ENCODE assay signal across 24 cellular contexts in genomic region chr1:85616736-85617135, GRCh38. TPM values are rescaled to one million over a fixed set of nuclear protein-coding genes. Genes with fewer than 3 reads are reported as not detected.
"Had no signal": no experiment of that assay in that cellular context is flagged by ENCODE, and none has a peak within 500 bp of the region (broad histone marks: within the 10 kb centered on the region; RNA-seq: fewer than 3 reads in every experiment).

No MANE protein-coding gene starts in this region.

- H3K27ac ChIP-seq: colonic mucosa, esophagus squamous epithelium, lower lobe of right lung, neural progenitor cell, ovary, thoracic aorta, tibial nerve, upper lobe of right lung, uterus had no signal

- H3K4me2 ChIP-seq: neural progenitor cell had no signal

- H2AFZ ChIP-seq: neural progenitor cell had no signal

- H3K9ac ChIP-seq: neural progenitor cell had no signal

- DNase-seq: cerebellar nuclear complex; colonic mucosa; effector CD8-positive, alpha-beta T cell; endodermal cell; esophagus squamous epithelium; left ventricle myocardium superior; lower lobe of right lung; mucosa of descending colon; naive thymus-derived CD4-positive, alpha-beta T cell; ovary; posterior cingulate gyrus; right lobe of liver; small intestine; stimulated activated CD4-positive, alpha-beta T cell treated with anti-CD3 and anti-CD28 coated beads, Interleukin-15, amount 100 ng/mL, for 24 hours; stimulated activated CD4-positive, alpha-beta T cell treated with anti-CD3 and anti-CD28 coated beads, Interleukin-2, amount 100 ng/mL, for 48 hours; stimulated activated naive B cell treated with anti-CD40 and anti-IgM and Interleukin-4, amounts not matched to agents 10 μg/mL and 1 μg/mL and 100 μg/mL, for 72 hours; upper lobe of right lung; uterus had no signal

- H3K4me1 ChIP-seq: colonic mucosa, neural progenitor cell, uterus had no signal

- H3K4me1 Mint-ChIP-seq: naive thymus-derived CD4-positive, alpha-beta T cell had no signal

- ATAC-seq: left ventricle myocardium superior; lower lobe of right lung; mucosa of descending colon; naive thymus-derived CD4-positive, alpha-beta T cell; upper lobe of right lung had no signal

- H3K27me3 ChIP-seq: colonic mucosa, neural progenitor cell, ovary, right lobe of liver, upper lobe of right lung, uterus had no signal

- H3K4me3 Mint-ChIP-seq: dendritic cell treated with granulocyte-macrophage colony-stimulating factor and Interleukin-4, amounts not matched to agents 40 ng/mL and 50 ng/mL, for 4 days; endodermal cell; naive thymus-derived CD4-positive, alpha-beta T cell; nephron; neural progenitor cell; stimulated activated naive B cell treated with anti-CD40 and anti-IgM and Interleukin-4, amounts not matched to agents 10 μg/mL and 1 μg/mL and 100 μg/mL, for 72 hours; stimulated activated naive CD8-positive, alpha-beta T cell treated with anti-CD3 and anti-CD28 coated beads, Interleukin-15, Interleukin-2, amounts not matched to agents 100 ng/mL and 50 ng/mL, for 24 hours had no signal

- H3K27ac Mint-ChIP-seq: dendritic cell treated with granulocyte-macrophage colony-stimulating factor and Interleukin-4, amounts not matched to agents 40 ng/mL and 50 ng/mL, for 4 days; endodermal cell; naive thymus-derived CD4-positive, alpha-beta T cell; nephron; neural progenitor cell; stimulated activated naive B cell treated with anti-CD40 and anti-IgM and Interleukin-4, amounts not matched to agents 10 μg/mL and 1 μg/mL and 100 μg/mL, for 72 hours; stimulated activated naive CD8-positive, alpha-beta T cell treated with anti-CD3 and anti-CD28 coated beads, Interleukin-15, Interleukin-2, amounts not matched to agents 100 ng/mL and 50 ng/mL, for 24 hours had no signal

- H3K27me3 Mint-ChIP-seq: naive thymus-derived CD4-positive, alpha-beta T cell; stimulated activated naive CD8-positive, alpha-beta T cell treated with anti-CD3 and anti-CD28 coated beads, Interleukin-15, Interleukin-2, amounts not matched to agents 100 ng/mL and 50 ng/mL, for 24 hours had no signal

- H3K36me3 ChIP-seq: colonic mucosa, esophagus squamous epithelium, lower lobe of right lung, ovary, right lobe of liver, thoracic aorta, upper lobe of right lung, uterus had no signal

- H3K9me3 ChIP-seq: colonic mucosa, ovary, right lobe of liver had no signal

- H3K4me3 ChIP-seq: colonic mucosa, esophagus squamous epithelium, lower lobe of right lung, mucosa of descending colon, neural progenitor cell, ovary, upper lobe of right lung, uterus had no signal

RNA-seq across cellular contexts. Expression of gene CCN1, which starts 36.2 kb away (rescaled TPM):
- total RNA-seq: naive thymus-derived CD4-positive, alpha-beta T cell had no signal
- polyA plus RNA-seq: naive thymus-derived CD4-positive, alpha-beta T cell had no signal
